12 cellular contexts compared by ENCODE assay signal in the genomic region with DNA sequence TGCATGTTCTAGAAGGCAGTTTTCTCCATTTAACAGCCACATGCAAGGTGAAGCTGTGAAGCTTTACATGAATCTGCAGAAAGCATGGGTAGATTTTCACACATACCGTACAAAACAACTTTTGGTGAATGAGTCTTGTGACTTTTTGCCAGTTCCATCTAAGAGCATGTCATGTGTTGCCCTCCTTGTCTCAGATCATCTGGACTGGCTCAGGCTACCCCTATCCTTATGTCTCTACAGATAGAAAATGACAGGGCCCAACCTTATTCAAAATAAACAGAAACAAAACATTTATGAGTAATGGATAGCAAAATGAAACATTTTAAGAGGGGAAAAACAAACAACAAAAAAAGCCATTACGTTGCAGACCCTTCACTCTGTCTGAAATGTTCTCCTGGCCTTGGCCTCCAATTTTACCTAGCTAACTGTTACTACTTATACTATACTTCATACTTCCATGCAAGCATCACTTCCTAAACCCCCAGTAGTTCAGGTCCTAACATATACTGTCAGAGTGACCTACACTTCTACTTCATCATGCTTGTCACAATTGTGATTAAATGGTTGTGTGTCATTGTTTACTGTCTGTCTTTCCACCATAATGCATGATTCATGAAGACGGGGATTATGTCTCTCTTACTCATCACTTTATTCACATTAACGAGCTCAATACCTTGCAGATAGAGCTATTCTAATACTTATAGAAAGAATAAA. TPM values are rescaled to one million over a fixed set of nuclear protein-coding genes. Genes with fewer than 3 reads are reported as not detected.
DNase-seq lines count a peak whose midpoint lies in the region; ATAC-seq and TF ChIP-seq lines count a peak whose summit lies in the region.
"Had no signal": no experiment of that assay in that cellular context is flagged by ENCODE, and none has a peak within 500 bp of the region (broad histone marks: within the 10 kb centered on the region; RNA-seq: fewer than 3 reads in every experiment).

No MANE protein-coding gene starts in this region.

- H3K4me1 ChIP-seq in skeletal muscle satellite cell (ENCODE audit: control insufficient read depth, insufficient read depth, low read length) = peaks cover 21% of the 10 kb centered on the region
- H3K4me1 ChIP-seq in OCI-LY7 (ENCODE audit: insufficient read depth, low read length, poor library complexity, severe bottlenecking) = peaks cover 40% of the 10 kb centered on the region

- peaks cover 95% of the 10 kb centered on the region for H3K4me1 Mint-ChIP-seq in activated CD8-positive, alpha-beta T cell treated with anti-CD3 and anti-CD28 coated beads for 36 hours (ENCODE audit: low read depth)
- H3K4me1 Mint-ChIP-seq in activated CD8-positive, alpha-beta T cell treated with anti-CD3 and anti-CD28 coated beads, Interleukin-2, amount 10 ng/mL, durations not matched to agents 7 days and 5 days (ENCODE audit: low read depth) = peaks cover 77% of the 10 kb centered on the region

- no peaks in the 10 kb centered on the region for H3K27me3 Mint-ChIP-seq in activated CD8-positive, alpha-beta T cell treated with anti-CD3 and anti-CD28 coated beads for 36 hours
- no peaks in the 10 kb centered on the region for H3K27me3 Mint-ChIP-seq in activated CD8-positive, alpha-beta T cell treated with anti-CD3 and anti-CD28 coated beads, Interleukin-2, amount 10 ng/mL, durations not matched to agents 7 days and 5 days (ENCODE audit: low read depth)

- intact Hi-C loops in activated CD8-positive, alpha-beta T cell treated with anti-CD3 and anti-CD28 coated beads for 36 hours (cut with micrococcal nuclease) = loop anchor here (5.0 kb wide), 1 partner anchor 40 kb away; a partner anchor contains a TSS
- intact Hi-C loops in OCI-LY7 (cut with micrococcal nuclease; ENCODE audit: unreplicated experiment) = no loop called here

- ATAC-seq in activated CD8-positive, alpha-beta T cell treated with anti-CD3 and anti-CD28 coated beads for 36 hours = peak; percentile 41
- no peak for ATAC-seq in activated CD8-positive, alpha-beta T cell treated with anti-CD3 and anti-CD28 coated beads, Interleukin-2, amount 10 ng/mL, durations not matched to agents 7 days and 5 days
- ATAC-seq: heart left ventricle had no signal

- no peak overlapping the region for H2AFZ ChIP-seq in OCI-LY7 (ENCODE audit: low read length)

- H3K9me2 ChIP-seq in OCI-LY7 (ENCODE audit: insufficient read depth, low read length) = no peaks in the 10 kb centered on the region

- H3K36me3 ChIP-seq in brain microvascular endothelial cell (replicated peaks) = no peaks in the 10 kb centered on the region
- H3K36me3 ChIP-seq in skeletal muscle satellite cell (ENCODE audit: insufficient read depth, low read length) = no peaks in the 10 kb centered on the region
- H3K36me3 ChIP-seq in OCI-LY7 (ENCODE audit: insufficient read depth, low read length) = no peaks in the 10 kb centered on the region
- H3K36me3 ChIP-seq: heart left ventricle had no signal

- no peak overlapping the region for H3K4me3 Mint-ChIP-seq in activated CD8-positive, alpha-beta T cell treated with anti-CD3 and anti-CD28 coated beads for 36 hours
- H3K4me3 Mint-ChIP-seq in activated CD8-positive, alpha-beta T cell treated with anti-CD3 and anti-CD28 coated beads, Interleukin-2, amount 10 ng/mL, durations not matched to agents 7 days and 5 days = no peak overlapping the region

- TF ChIP-seq CTCF in activated CD8-positive, alpha-beta T cell treated with anti-CD3 and anti-CD28 coated beads for 36 hours (IDR thresholded peaks at IDR 0.05) = no peak
- TF ChIP-seq CTCF in brain microvascular endothelial cell (IDR thresholded peaks at IDR 0.05; ENCODE audit: low read depth, low read length, missing control alignments) (no peak), OCI-LY7 (conservative IDR thresholded peaks at IDR 0.05; ENCODE audit: low read length) (no peak)

- no peak overlapping the region for H3K4me3 ChIP-seq in brain microvascular endothelial cell (ENCODE audit: low read depth, low read length)
- no peak overlapping the region for H3K4me3 ChIP-seq in skeletal muscle satellite cell (ENCODE audit: low read length)
- no peak overlapping the region for H3K4me3 ChIP-seq in OCI-LY7 (ENCODE audit: low read depth, low read length, poor library complexity, severe bottlenecking)
- H3K4me3 ChIP-seq: heart left ventricle had no signal

- peaks cover 29% of the 10 kb centered on the region; the same call in 1 of the 2 replicates for H3K79me2 ChIP-seq in OCI-LY7 (ENCODE audit: insufficient read depth, low read depth, low read length)

- CTCF ChIA-PET in activated CD8-positive, alpha-beta T cell treated with anti-CD3 and anti-CD28 coated beads for 36 hours (lab: Charles Lee) = interaction anchor here (0.7 to 5.1 kb wide), 5 partner anchors 13 to 91 kb away, joined by 3 to 29 read pairs (median 8); no protein-coding TSS in a partner anchor
- CTCF ChIA-PET in activated CD8-positive, alpha-beta T cell treated with anti-CD3 and anti-CD28 coated beads, Interleukin-2, amount 10 ng/mL, durations not matched to agents 7 days and 5 days (lab: Charles Lee) = interaction anchor here (0.7 to 5.9 kb wide), 4 partner anchors 21 to 91 kb away, joined by 3 to 25 read pairs (median 4); no protein-coding TSS in a partner anchor
- CTCF ChIA-PET in OCI-LY7 (lab: Charles Lee; ENCODE audit: unreplicated experiment) = no interaction called here

- H3K4me2 ChIP-seq in skeletal muscle satellite cell (ENCODE audit: low read length) (peak overlapping the region; percentile 25), OCI-LY7 (ENCODE audit: low read length) (no peak overlapping the region)
- H3K4me2 ChIP-seq: KMS-11 had no signal

- H3K27me3 ChIP-seq in brain microvascular endothelial cell (replicated peaks) (no peaks in the 10 kb centered on the region), skeletal muscle satellite cell (ENCODE audit: control insufficient read depth, insufficient read depth, low read length) (no peaks in the 10 kb centered on the region)
- H3K27me3 ChIP-seq: heart left ventricle had no signal

- no peak for DNase-seq in activated CD8-positive, alpha-beta T cell treated with anti-CD3 and anti-CD28 coated beads for 36 hours
- no peak for DNase-seq in activated CD8-positive, alpha-beta T cell treated with anti-CD3 and anti-CD28 coated beads, Interleukin-2, amount 10 ng/mL, durations not matched to agents 7 days and 5 days
- DNase-seq in MV-4-11 (lab: John Stamatoyannopoulos, UW) (peak; percentile 39), brain microvascular endothelial cell (peak; percentile 47), NCI-H2227 (lab: John Stamatoyannopoulos, UW; ENCODE audit: unreplicated experiment) (no peak), OCI-LY7 (ENCODE audit: low spot score) (no peak), UCSD-AML1 (lab: John Stamatoyannopoulos, UW; ENCODE audit: unreplicated experiment) (no peak)
- DNase-seq: aorta, heart left ventricle, NCI-H2107 had no signal

- in situ Hi-C loops in brain microvascular endothelial cell (cut with HindIII; ENCODE audit: low pct_ligation_motif_present, low sequenced_read_pairs) = no loop called here

- H3K9me3 ChIP-seq in skeletal muscle satellite cell (replicated peaks; ENCODE audit: low read length) (no peaks in the 10 kb centered on the region), OCI-LY7 (ENCODE audit: low read length) (no peaks in the 10 kb centered on the region)
- H3K9me3 ChIP-seq: heart left ventricle had no signal

- no peaks in the 10 kb centered on the region for H4K20me1 ChIP-seq in OCI-LY7 (ENCODE audit: insufficient read depth, low read length)

- H3K36me3 Mint-ChIP-seq in activated CD8-positive, alpha-beta T cell treated with anti-CD3 and anti-CD28 coated beads for 36 hours (ENCODE audit: low read depth) = peaks cover 71% of the 10 kb centered on the region
- H3K36me3 Mint-ChIP-seq in activated CD8-positive, alpha-beta T cell treated with anti-CD3 and anti-CD28 coated beads, Interleukin-2, amount 10 ng/mL, durations not matched to agents 7 days and 5 days (ENCODE audit: low read depth) = peaks cover 67% of the 10 kb centered on the region

- H3K27ac ChIP-seq in brain microvascular endothelial cell = no peak overlapping the region
- H3K27ac ChIP-seq in OCI-LY7 (ENCODE audit: low read depth, low read length, poor library complexity, severe bottlenecking) = no peak overlapping the region
- H3K27ac ChIP-seq: KMS-11 had no signal

- no TSS peak for BruUV-seq in OCI-LY7 (replicated peaks; lab: Mats Ljungman, UMichigan)

- POLR2A ChIA-PET in activated CD8-positive, alpha-beta T cell treated with anti-CD3 and anti-CD28 coated beads for 36 hours (lab: Charles Lee) = interaction anchor here (1.0 to 2.6 kb wide), 7 partner anchors 12 to 172 kb away, joined by 3 to 11 read pairs (median 3); no protein-coding TSS in a partner anchor
- POLR2A ChIA-PET in activated CD8-positive, alpha-beta T cell treated with anti-CD3 and anti-CD28 coated beads, Interleukin-2, amount 10 ng/mL, durations not matched to agents 7 days and 5 days (lab: Charles Lee) = no interaction called here
- POLR2A ChIA-PET in OCI-LY7 (lab: Charles Lee) = interaction anchor here (0.6 to 2.7 kb wide), 6 partner anchors 11 to 1895 kb away, joined by 3 to 12 read pairs (median 3); no protein-coding TSS in a partner anchor

- peak overlapping the region; percentile 84 for H3K27ac Mint-ChIP-seq in activated CD8-positive, alpha-beta T cell treated with anti-CD3 and anti-CD28 coated beads for 36 hours
- no peak overlapping the region for H3K27ac Mint-ChIP-seq in activated CD8-positive, alpha-beta T cell treated with anti-CD3 and anti-CD28 coated beads, Interleukin-2, amount 10 ng/mL, durations not matched to agents 7 days and 5 days

- no peak overlapping the region for H3K9ac ChIP-seq in skeletal muscle satellite cell (ENCODE audit: low read depth, low read length)
- H3K9ac ChIP-seq: KMS-11 had no signal

- H3K9me3 Mint-ChIP-seq in activated CD8-positive, alpha-beta T cell treated with anti-CD3 and anti-CD28 coated beads for 36 hours = peaks cover 4% of the 10 kb centered on the region
- H3K9me3 Mint-ChIP-seq in activated CD8-positive, alpha-beta T cell treated with anti-CD3 and anti-CD28 coated beads, Interleukin-2, amount 10 ng/mL, durations not matched to agents 7 days and 5 days (ENCODE audit: insufficient read depth) = no peaks in the 10 kb centered on the region

RNA-seq across cellular contexts. Expression of a gene that starts 39.0 kb away (rescaled TPM):
- 10 to 100 TPM; 34.4 to 37.4 TPM for total RNA-seq in activated CD8-positive, alpha-beta T cell treated with anti-CD3 and anti-CD28 coated beads for 36 hours
- 10 to 100 TPM; 32.9 to 35.0 TPM for total RNA-seq in activated CD8-positive, alpha-beta T cell treated with anti-CD3 and anti-CD28 coated beads, Interleukin-2, amount 10 ng/mL, durations not matched to agents 7 days and 5 days
- total RNA-seq in skeletal muscle satellite cell (2012; rRNA removed) = 7.6 and 7.9 TPM in 2 replicates
- 4.1 and 6.0 TPM in 2 replicates for total RNA-seq in OCI-LY7 (2014; rRNA removed; shearing (Covaris generic))
- 8.8 and 9.0 TPM in 2 replicates for total RNA-seq in OCI-LY7 (2022)

Comparison
In these comparisons a context has a peak if more than half of its experiments do, and no peak if none do; other contexts are left out.
1. DNase-seq: peak in MV-4-11 (single experiment) and brain microvascular endothelial cell (single experiment); none in activated CD8-positive, alpha-beta T cell treated with anti-CD3 and anti-CD28 coated beads for 36 hours (single experiment), activated CD8-positive, alpha-beta T cell treated with anti-CD3 and anti-CD28 coated beads, Interleukin-2, amount 10 ng/mL, durations not matched to agents 7 days and 5 days (single experiment), NCI-H2227 (single experiment), OCI-LY7 (single experiment) and UCSD-AML1 (single experiment).